1 cellular context compared by ENCODE assay signal in the genomic region with DNA sequence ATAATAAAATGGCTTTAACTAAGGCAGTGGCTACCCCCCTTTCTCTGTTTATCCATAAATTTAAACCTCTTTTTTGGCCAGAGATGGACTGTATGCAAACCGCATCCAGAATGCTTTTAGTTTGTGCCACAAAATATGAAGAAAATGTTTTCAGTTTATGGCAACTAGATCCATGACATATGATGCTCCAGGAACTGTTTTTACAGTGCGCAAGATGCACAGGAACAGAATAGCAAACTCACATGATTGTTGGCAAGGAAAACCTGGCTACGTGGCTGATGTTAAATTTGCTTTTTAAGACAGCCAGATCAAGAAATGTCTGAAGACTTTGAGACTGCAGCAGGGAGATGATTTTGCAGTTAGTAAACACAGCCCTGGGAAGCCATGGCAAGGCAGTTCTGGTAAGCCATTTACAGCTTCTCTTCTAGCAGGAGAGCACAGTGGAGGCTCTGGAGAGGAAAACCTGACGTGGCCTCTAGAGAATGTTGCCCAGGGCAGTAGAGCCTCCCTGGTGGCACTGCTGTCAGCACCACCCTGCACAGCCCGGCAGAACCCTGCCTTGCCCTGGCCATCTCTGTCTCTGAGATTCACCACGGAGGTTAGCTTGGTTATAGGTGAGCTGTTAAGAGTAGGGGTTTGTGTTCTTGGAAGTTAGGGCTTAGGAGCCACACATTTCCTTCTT.
TF ChIP-seq lines count a peak whose summit lies in the region.

No MANE protein-coding gene starts in this region.

TF ChIP-seq in K562, 482 proteins besides CTCF, POLR2A, EP300 and RAD21 (continued from another document):
- TF ChIP-seq HDAC2 (IDR thresholded peaks at IDR 0.05): no peak
TF ChIP-seq in K562: peak in this region for 0.
